11 cellular contexts compared by ENCODE assay signal in the genomic region with DNA sequence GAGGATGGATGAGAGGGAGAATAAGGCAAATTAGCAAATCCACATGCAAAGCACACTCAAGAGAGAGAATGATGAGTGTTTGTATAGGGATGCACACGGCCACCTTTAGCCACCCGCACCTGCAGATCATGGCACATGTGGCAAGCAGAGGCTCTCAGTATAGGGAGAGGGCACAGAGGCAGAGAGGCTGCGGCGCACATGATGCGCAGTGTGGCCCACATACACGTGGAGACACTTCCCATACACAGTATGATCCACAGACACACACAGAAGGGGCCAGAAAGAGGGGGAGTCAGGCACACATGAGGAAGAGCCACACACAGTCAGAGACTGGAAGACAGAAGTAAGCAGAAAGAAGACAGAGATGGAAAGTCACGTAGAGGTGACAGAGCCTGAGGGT. TPM values are rescaled to one million over a fixed set of nuclear protein-coding genes. Genes with fewer than 3 reads are reported as not detected.
DNase-seq lines count a peak whose midpoint lies in the region; ATAC-seq and TF ChIP-seq lines count a peak whose summit lies in the region.
"Had no signal": no experiment of that assay in that cellular context is flagged by ENCODE, and none has a peak within 500 bp of the region (broad histone marks: within the 10 kb centered on the region; RNA-seq: fewer than 3 reads in every experiment).

No MANE protein-coding gene starts in this region.

- TF ChIP-seq CTCF in DOHH2 (IDR thresholded peaks at IDR 0.05; ENCODE audit: low read depth, low read length, poor library complexity, severe bottlenecking) (no peak), esophagus muscularis mucosa (IDR thresholded peaks at IDR 0.05) (no peak), Calu3 (IDR thresholded peaks at IDR 0.05; ENCODE audit: unreplicated experiment) (no peak)

- H2BK5ac ChIP-seq in neuronal stem cell (ENCODE audit: low read length), result no peak overlapping the region

- no peak overlapping the region for H3K14ac ChIP-seq in neuronal stem cell (ENCODE audit: low read length)

- no peak for TF ChIP-seq EP300 in esophagus muscularis mucosa (IDR thresholded peaks at IDR 0.05)

- H3K27me3 ChIP-seq in BLaER1 treated with 17β-estradiol and CSF1 and Interleukin-3, amounts not matched to agents 10 nM and 100 nM, result no peaks in the 10 kb centered on the region
- no peaks in the 10 kb centered on the region for H3K27me3 ChIP-seq in DOHH2 (ENCODE audit: control insufficient read depth, low read length)
- H3K27me3 ChIP-seq in esophagus muscularis mucosa, result no peaks in the 10 kb centered on the region
- peaks cover 0 to 3% (median 0%) of the 10 kb centered on the region in 3 experiments for H3K27me3 ChIP-seq in neuronal stem cell (ENCODE audit: control insufficient read depth in 3 of 3, insufficient read depth in 3 of 3, low read depth in 1 of 3, low read length in 3 of 3)
- H3K27me3 ChIP-seq: heart right ventricle had no signal

- peak overlapping the region in 4 of 10 experiments; percentile 2 to 34 (median 28); a peak in 3 of 20 replicates for H3K4me3 ChIP-seq in BLaER1 treated with 17β-estradiol and CSF1 and Interleukin-3, amounts not matched to agents 10 nM and 100 nM
- peak overlapping the region; percentile 75 for H3K4me3 ChIP-seq in DOHH2 (ENCODE audit: low read length)
- no peak overlapping the region for H3K4me3 ChIP-seq in esophagus muscularis mucosa
- peak overlapping the region in 1 of 2 donors; percentile 63 for H3K4me3 ChIP-seq in neuronal stem cell (ENCODE audit: low read length in 2 of 2)
- H3K4me3 ChIP-seq: heart right ventricle, lower lobe of right lung had no signal

- CTCF ChIA-PET in Calu3 (lab: Charles Lee), result no interaction called here

- no peak overlapping the region for H3K18ac ChIP-seq in neuronal stem cell (ENCODE audit: low read length)

- H4K91ac ChIP-seq in neuronal stem cell (ENCODE audit: low read depth, low read length, poor library complexity), result no peak overlapping the region

- BruUV-seq in Calu3 (replicated peaks; lab: Mats Ljungman, UMichigan), result no TSS peak

- no peaks in the 10 kb centered on the region for H3K9me2 ChIP-seq in DOHH2 (replicated peaks; ENCODE audit: control insufficient read depth, low read length)

- peaks cover 0 to 37% (median 12%) of the 10 kb centered on the region in 11 experiments; a peak in 14 of 22 replicates for H3K36me3 ChIP-seq in BLaER1 treated with 17β-estradiol and CSF1 and Interleukin-3, amounts not matched to agents 10 nM and 100 nM
- peaks cover 70% of the 10 kb centered on the region for H3K36me3 ChIP-seq in DOHH2 (ENCODE audit: control insufficient read depth, low read length)
- H3K36me3 ChIP-seq in esophagus muscularis mucosa, result peaks cover 0 to 18% (median 9%) of the 10 kb centered on the region in 4 donors
- H3K36me3 ChIP-seq in neuronal stem cell (replicated peaks in 1 of 2; ENCODE audit: control insufficient read depth in 2 of 2, insufficient read depth in 2 of 2, low read length in 2 of 2), result peaks cover 6 to 61% of the 10 kb centered on the region in 2 donors

- H3K4me3 Mint-ChIP-seq in Calu3 (ENCODE audit: low read depth, unreplicated experiment), result no peak overlapping the region

- no peak overlapping the region for H3K4ac ChIP-seq in neuronal stem cell (ENCODE audit: low read length)

- no peaks in the 10 kb centered on the region for H3K27me3 Mint-ChIP-seq in Calu3 (ENCODE audit: unreplicated experiment)

- H2BK15ac ChIP-seq in neuronal stem cell (ENCODE audit: low read length), result no peak overlapping the region

- H3K4me1 ChIP-seq in BLaER1 treated with 17β-estradiol and CSF1 and Interleukin-3, amounts not matched to agents 10 nM and 100 nM, result peaks cover 45 to 57% (median 50%) of the 10 kb centered on the region in 10 experiments
- H3K4me1 ChIP-seq in DOHH2 (ENCODE audit: control insufficient read depth, low read length), result peaks cover 58% of the 10 kb centered on the region
- H3K4me1 ChIP-seq in esophagus muscularis mucosa, result peaks cover 17 to 54% (median 47%) of the 10 kb centered on the region in 4 donors
- H3K4me1 ChIP-seq in neuronal stem cell (ENCODE audit: control insufficient read depth in 2 of 2, insufficient read depth in 1 of 2, low read depth in 1 of 2, low read length in 2 of 2), result peaks cover 9 to 12% of the 10 kb centered on the region in 2 donors

- H2AK5ac ChIP-seq in neuronal stem cell (ENCODE audit: low read depth, low read length), result no peak overlapping the region

- H3K4me2 ChIP-seq in BLaER1 treated with 17β-estradiol and CSF1 and Interleukin-3, amounts not matched to agents 10 nM and 100 nM, result peak overlapping the region; percentile 63 to 95 (median 83)
- peak overlapping the region; percentile 96 for H3K4me2 ChIP-seq in DOHH2 (ENCODE audit: low read length)
- no peak overlapping the region for H3K4me2 ChIP-seq in neuronal stem cell (ENCODE audit: insufficient read depth, low read length, poor library complexity, severe bottlenecking)

- H3K9me3 Mint-ChIP-seq in Calu3 (ENCODE audit: low read depth, unreplicated experiment), result no peaks in the 10 kb centered on the region

- no peak overlapping the region for H3K27ac Mint-ChIP-seq in Calu3 (ENCODE audit: unreplicated experiment)

- intact Hi-C loops in esophagus muscularis mucosa (cut with DNase I) (no loop called here), Calu3 (cut with micrococcal nuclease; ENCODE audit: unreplicated experiment) (loop anchor here (10.0 kb wide), 1 partner anchor 53 kb away; a partner anchor contains a TSS)

- H3K9me3 ChIP-seq in BLaER1 treated with 17β-estradiol and CSF1 and Interleukin-3, amounts not matched to agents 10 nM and 100 nM (replicated peaks in 1 of 11), result no peaks in the 10 kb centered on the region
- H3K9me3 ChIP-seq in DOHH2 (ENCODE audit: control insufficient read depth, insufficient read depth, low read length) (no peaks in the 10 kb centered on the region), esophagus muscularis mucosa (no peaks in the 10 kb centered on the region), neuronal stem cell (replicated peaks in 1 of 2; ENCODE audit: control insufficient read depth in 2 of 2, insufficient read depth in 1 of 2, low read depth in 1 of 2, low read length in 2 of 2) (no peaks in the 10 kb centered on the region)
- H3K9me3 ChIP-seq: heart right ventricle, lower lobe of right lung had no signal

- H3K9ac ChIP-seq in BLaER1 treated with 17β-estradiol and CSF1 and Interleukin-3, amounts not matched to agents 10 nM and 100 nM, result peak overlapping the region in 9 of 11 experiments; percentile 11 to 62 (median 43); a peak in 12 of 22 replicates
- H3K9ac ChIP-seq in neuronal stem cell (ENCODE audit: low read depth, low read length, poor library complexity), result no peak overlapping the region

- H2BK120ac ChIP-seq in neuronal stem cell (ENCODE audit: low read depth, low read length), result no peak overlapping the region

- peaks cover 10% of the 10 kb centered on the region for H3K36me3 Mint-ChIP-seq in Calu3 (ENCODE audit: insufficient read depth, unreplicated experiment)

- TF ChIP-seq POLR2A in esophagus muscularis mucosa (IDR thresholded peaks at IDR 0.05; ENCODE audit: low read depth), result no peak

- no peak overlapping the region for H2BK12ac ChIP-seq in neuronal stem cell (ENCODE audit: low read length)

- no peak overlapping the region for H2AFZ ChIP-seq in neuronal stem cell (ENCODE audit: low read length)

- no peaks in the 10 kb centered on the region for H3K79me1 ChIP-seq in neuronal stem cell (ENCODE audit: low read depth, low read length)

- DNase-seq in NCI-H510A treated with DMSO at 0.1 percent for 48 hours (lab: John Stamatoyannopoulos, UW) (peak; percentile 89), esophagus muscularis mucosa (ENCODE audit: extremely low spot score) (no peak), Calu3 (no peak), HT-29 (ENCODE audit: low spot score) (no peak), neuronal stem cell (ENCODE audit: low spot score) (no peak)
- DNase-seq: heart right ventricle, lower lobe of right lung, nucleus accumbens had no signal

- no peak overlapping the region for H4K8ac ChIP-seq in neuronal stem cell (ENCODE audit: low read depth, low read length)

- H3K4me1 Mint-ChIP-seq in Calu3 (ENCODE audit: low read depth, unreplicated experiment), result no peaks in the 10 kb centered on the region

- H3K79me2 ChIP-seq in DOHH2 (ENCODE audit: control insufficient read depth, low read length), result peaks cover 58% of the 10 kb centered on the region

- peak overlapping the region in 9 of 11 experiments; percentile 4 to 98 (median 68); a peak in 13 of 22 replicates for H3K27ac ChIP-seq in BLaER1 treated with 17β-estradiol and CSF1 and Interleukin-3, amounts not matched to agents 10 nM and 100 nM
- H3K27ac ChIP-seq in DOHH2 (ENCODE audit: low read depth, low read length) (peak overlapping the region; percentile 87), esophagus muscularis mucosa (replicated peaks in 1 of 4) (peak overlapping the region; percentile 1 to 95 (median 38)), neuronal stem cell (replicated peaks; ENCODE audit: low read length) (no peak overlapping the region)

- 71% methylated on average over 7 of the region's 7 CpGs for WGBS in esophagus muscularis mucosa
- WGBS in neuronal stem cell (ENCODE audit: extremely low coverage in 2 of 2, insufficient read length in 2 of 2, insufficient replicate concordance in 1 of 2), 2 donors, result no CpG with 5 or more reads among the region's 7 CpGs

- H4K20me1 ChIP-seq in BLaER1 treated with 17β-estradiol and CSF1 and Interleukin-3, amounts not matched to agents 10 nM and 100 nM, result no peaks in the 10 kb centered on the region; a peak in 1 of 22 replicates
- no peaks in the 10 kb centered on the region for H4K20me1 ChIP-seq in DOHH2 (ENCODE audit: control insufficient read depth, insufficient read depth, low read depth, low read length)

- H3F3A ChIP-seq in DOHH2 (ENCODE audit: control insufficient read depth, insufficient read depth), result peaks cover 45% of the 10 kb centered on the region

- no peak overlapping the region for H3K23ac ChIP-seq in neuronal stem cell (ENCODE audit: low read depth, low read length, poor library complexity)

- ATAC-seq in HG03025 (IDR thresholded peaks at IDR 0.05; ENCODE audit: low FRiP score, unreplicated experiment), result no peak
- ATAC-seq: heart right ventricle, lower lobe of right lung had no signal

RNA-seq across cellular contexts. Expression of a gene that starts 6.5 kb away (rescaled TPM):
- 100 to 1,000 TPM in 3 of 4 donors, 10 to 100 TPM in 1; 82.7 to 139 (median 111) TPM for total RNA-seq in esophagus muscularis mucosa
- 108 and 116 TPM in 2 replicates for total RNA-seq in Calu3 (2022)
- 52.8 and 54.3 TPM in 2 replicates for total RNA-seq in HT-29 (2014; rRNA removed; shearing (Covaris generic))
- 17.8 TPM for polyA plus RNA-seq in neuronal stem cell (2013, experiment 1 of 2)
- polyA plus RNA-seq in neuronal stem cell (2013, experiment 2 of 2), result 15.7 TPM

RNA-seq across cellular contexts. Expression of a gene that starts 24.3 kb away (rescaled TPM):
- 10 to 100 TPM; 11.6 to 14.9 (median 12.0) TPM for total RNA-seq in esophagus muscularis mucosa
- total RNA-seq in Calu3 (2022), result 8.0 and 8.4 TPM in 2 replicates
- 8.4 and 10.7 TPM in 2 replicates for total RNA-seq in HT-29 (2014; rRNA removed; shearing (Covaris generic))
- 10.9 TPM for polyA plus RNA-seq in neuronal stem cell (2013, experiment 1 of 2)
- polyA plus RNA-seq in neuronal stem cell (2013, experiment 2 of 2), result 10.9 TPM

RNA-seq across cellular contexts. Expression of a gene that starts 24.7 kb away (rescaled TPM):
- 100 to 1,000 TPM in 2 of 4 donors, 10 to 100 TPM in 2; 61.4 to 110 (median 102) TPM for total RNA-seq in esophagus muscularis mucosa
- 36.3 and 36.6 TPM in 2 replicates for total RNA-seq in Calu3 (2022)
- 71.8 and 89.4 TPM in 2 replicates for total RNA-seq in HT-29 (2014; rRNA removed; shearing (Covaris generic))
- 74.6 TPM for polyA plus RNA-seq in neuronal stem cell (2013, experiment 1 of 2)
- 76.9 TPM for polyA plus RNA-seq in neuronal stem cell (2013, experiment 2 of 2)

RNA-seq across cellular contexts. Expression of a gene that starts 27.2 kb away (rescaled TPM):
- total RNA-seq in esophagus muscularis mucosa, result 10 to 100 TPM; 13.3 to 45.9 (median 42.5) TPM
- 2.9 and 3.6 TPM in 2 replicates for total RNA-seq in Calu3 (2022)
- total RNA-seq in HT-29 (2014; rRNA removed; shearing (Covaris generic)), result 0.43 and 0.50 TPM in 2 replicates
- 132 TPM for polyA plus RNA-seq in neuronal stem cell (2013, experiment 1 of 2)
- polyA plus RNA-seq in neuronal stem cell (2013, experiment 2 of 2), result 128 TPM

RNA-seq across cellular contexts. Expression of a gene that starts 34.0 kb away (rescaled TPM):
- total RNA-seq in esophagus muscularis mucosa, result 10 to 100 TPM in 1 of 4 donors, 1 to 10 TPM in 3; 2.1 to 29.2 (median 5.7) TPM
- total RNA-seq in Calu3 (2022), result 1.4 and 2.0 TPM in 2 replicates
- 0.81 and 1.1 TPM in 2 replicates for total RNA-seq in HT-29 (2014; rRNA removed; shearing (Covaris generic))
- polyA plus RNA-seq in neuronal stem cell (2013, experiment 1 of 2), result 2.8 TPM
- polyA plus RNA-seq in neuronal stem cell (2013, experiment 2 of 2), result 3.0 TPM
